In genomic region chr20:329851-330232, GRCh38 we compare ENCODE assay signal across 8 cellular contexts. TPM values are rescaled to one million over a fixed set of nuclear protein-coding genes. Genes with fewer than 3 reads are reported as not detected.
DNase-seq lines count a peak whose midpoint lies in the region; ATAC-seq, FAIRE-seq and TF ChIP-seq lines count a peak whose summit lies in the region.

No MANE protein-coding gene starts in this region.

- FAIRE-seq in K562 (lab: Jason Lieb, UNC), result no peak

- H3K4me1 ChIP-seq in Karpas-422 (ENCODE audit: low read length) (peaks cover 34% of the 10 kb centered on the region), K562 (replicated peaks in 1 of 2; ENCODE audit: control insufficient read depth in 2 of 2, insufficient read depth in 2 of 2, low read length in 2 of 2) (peaks cover 16 to 45% of the 10 kb centered on the region in 2 experiments; a peak in 4 of 5 replicates), neutrophil (ENCODE audit: control insufficient read depth in 1 of 2, insufficient read depth in 1 of 2, low read depth in 1 of 2, low read length in 1 of 2) (peaks cover 23% of the 10 kb centered on the region in 2 experiments)

- H3K27ac ChIP-seq in Karpas-422 (ENCODE audit: low read length) (peak overlapping the region; percentile 61), K562 (ENCODE audit: extremely low read depth, low read depth, low read length) (no peak overlapping the region), neutrophil (peak overlapping the region; percentile 1)

- no peak for ATAC-seq in K562
- no peak for ATAC-seq in GM19452 (IDR thresholded peaks at IDR 0.05; ENCODE audit: unreplicated experiment)
- ATAC-seq in HG03097 (IDR thresholded peaks at IDR 0.05; ENCODE audit: low FRiP score, unreplicated experiment), result no peak
- no peak for ATAC-seq in GM21619 (IDR thresholded peaks at IDR 0.05; ENCODE audit: unreplicated experiment)

- H3K9me1 ChIP-seq in K562 (ENCODE audit: control insufficient read depth, insufficient read depth, low read length), result peaks cover 3% of the 10 kb centered on the region

- intact Hi-C loops in K562 (cut with micrococcal nuclease), result loop anchor here (1.0 to 2.0 kb wide), 3 partner anchors 41 to 121 kb away; no protein-coding TSS in a partner anchor

- H3K9me3 ChIP-seq in Karpas-422 (ENCODE audit: low read length) (no peaks in the 10 kb centered on the region), K562 (replicated peaks; ENCODE audit: control insufficient read depth, insufficient read depth, low read depth, low read length) (no peaks in the 10 kb centered on the region), neutrophil (no peaks in the 10 kb centered on the region)

- BruUV-seq in K562 (replicated peaks; lab: Mats Ljungman, UMichigan), result no TSS peak

- TF ChIP-seq CTCF in K562 (IDR thresholded peaks at IDR 0.05 in 2 of 3, conservative IDR thresholded peaks at IDR 0.05 in 1 of 3; ENCODE audit: insufficient read depth in 2 of 3, low read depth in 1 of 3, low read length in 3 of 3) (no peak), neutrophil (IDR thresholded peaks at IDR 0.05) (no peak)

- H3K4me3 ChIP-seq in Karpas-422 (ENCODE audit: low read length) (no peak overlapping the region), K562 (no peak overlapping the region), neutrophil (ENCODE audit: low read depth in 1 of 2, low read length in 1 of 2) (no peak overlapping the region)

- H3K27me3 ChIP-seq in Karpas-422 (ENCODE audit: low read length) (no peaks in the 10 kb centered on the region), K562 (ENCODE audit: control insufficient read depth in 2 of 2, insufficient read depth in 2 of 2, low read length in 2 of 2) (no peaks in the 10 kb centered on the region), neutrophil (peaks cover 25% of the 10 kb centered on the region)

- H3K9ac ChIP-seq in Karpas-422 (ENCODE audit: low read length) (peak overlapping the region; percentile 20; the same call in 1 of the 2 replicates), K562 (ENCODE audit: insufficient read depth in 1 of 2, low read depth in 2 of 2, low read length in 2 of 2) (peak overlapping the region in 1 of 2 experiments; percentile 62; a peak in 2 of 4 replicates)

- TF ChIP-seq RAD21 in K562 (CRISPR knock-in tag; conservative IDR thresholded peaks at IDR 0.05 in 1 of 2, IDR thresholded peaks at IDR 0.05 in 1 of 2), result no peak

- H3K36me3 ChIP-seq in Karpas-422 (ENCODE audit: insufficient read depth, low read length) (peaks cover 6% of the 10 kb centered on the region; the same call in 1 of the 2 replicates), K562 (ENCODE audit: control insufficient read depth, insufficient read depth, low read length) (peaks cover 30% of the 10 kb centered on the region; the same call in 2 of the 3 replicates), neutrophil (no peaks in the 10 kb centered on the region)

- peaks cover 22% of the 10 kb centered on the region for H3K79me2 ChIP-seq in Karpas-422 (ENCODE audit: low read length)
- H3K79me2 ChIP-seq in K562 (ENCODE audit: control insufficient read depth, insufficient read depth, low read length), result peaks cover 44% of the 10 kb centered on the region

- CTCF ChIA-PET in K562 (lab: Yijun Ruan, JAX; ENCODE audit: low intra/inter-chr PET ratio), result no interaction called here

- TF ChIP-seq EP300 in K562 (IDR thresholded peaks at IDR 0.05; ENCODE audit: low read length), result no peak

- no peaks in the 10 kb centered on the region for H3K9me2 ChIP-seq in Karpas-422 (replicated peaks; ENCODE audit: insufficient read depth, low read length)

- DNase-seq in DMS153 (lab: John Stamatoyannopoulos, UW) (peak; percentile 28), Karpas-422 (peak; percentile 41), K562 (ENCODE audit: extremely low read depth in 1 of 4, low spot score in 3 of 4) (no peak), RPMI8226 (no peak)

- H4K20me1 ChIP-seq in Karpas-422 (ENCODE audit: insufficient read depth, low read depth, low read length) (peaks cover 28% of the 10 kb centered on the region), K562 (replicated peaks; ENCODE audit: control insufficient read depth, insufficient read depth, low read length) (peaks cover 16% of the 10 kb centered on the region; the same call in 1 of the 2 replicates)

- in situ Hi-C loops in K562 (cut with MboI), result no loop called here

- H3K4me2 ChIP-seq in Karpas-422 (ENCODE audit: low read depth, low read length, poor library complexity, severe bottlenecking) (peak overlapping the region; percentile 18), K562 (ENCODE audit: insufficient read depth, low read length) (no peak overlapping the region)

- POLR2A ChIA-PET in K562 (lab: Yijun Ruan, JAX), result interaction anchor here (0.6 to 2.1 kb wide), 5 partner anchors 9 to 896 kb away, joined by 3 to 9 read pairs (median 3); partner anchors contain the start of gene NRSN2

- H2AFZ ChIP-seq in Karpas-422 (ENCODE audit: low read length) (no peak overlapping the region), K562 (ENCODE audit: low read depth, low read length) (no peak overlapping the region)

- 96% methylated on average over 4 of the region's 4 CpGs for WGBS in K562 (ENCODE audit: insufficient coverage, low coverage, missing lambda C conversion rate)

- TF ChIP-seq POLR2A in K562 (conservative IDR thresholded peaks at IDR 0.05), result no peak

RNA-seq across cellular contexts. Expression of gene SOX12, which starts 4.5 kb away (rescaled TPM):
- 8.3 and 18.0 TPM in 2 replicates for total RNA-seq in Karpas-422 (2014; rRNA removed; shearing (Covaris generic); ENCODE audit: low replicate concordance)
- total RNA-seq in K562 (2011; cell fraction: chromatin; rRNA removed; ENCODE audit: low replicate concordance), result 5.5 and 9.5 TPM in 2 replicates
- total RNA-seq in K562 (2011; cell fraction: nucleolus; rRNA removed), result 8.4 and 9.8 TPM in 2 replicates
- 8.9 and 11.8 TPM in 2 replicates for total RNA-seq in K562 (2011; cell fraction: nucleoplasm; rRNA removed)
- total RNA-seq in K562 (2014; rRNA removed) (6.5 and 9.2 TPM in 2 replicates), K562 (2014; rRNA removed; fragmentation: Illumina TruSeq; extraction: Trizol) (1.3 and 1.4 TPM in 2 replicates), K562 (2015; rRNA removed; fragmentation: Illumina TruSeq; extraction: Trizol) (2.6 and 2.8 TPM in 2 replicates), K562 (2021) (26.1 and 26.3 TPM in 2 replicates)
- polyA plus RNA-seq in K562 (2011; rRNA removed) (1.8 and 3.5 TPM in 2 replicates), K562 (2014; fragmentation: Illumina TruSeq; extraction: Trizol) (6.7 and 7.4 TPM in 2 replicates), K562 (2014; fragmentation: Nextera tagmentation; extraction: Ambion mirVana) (under 1 TPM; 0.42 to 0.48 TPM), K562 (2014; rRNA removed) (6.7 and 9.6 TPM in 2 replicates)
- polyA plus RNA-seq in K562 (2011; cell fraction: cytosol; rRNA removed), result 2.4 and 2.8 TPM in 2 replicates
- 9.5 and 9.7 TPM in 2 replicates for polyA plus RNA-seq in K562 (2011; cell fraction: nucleus; rRNA removed)
- polyA plus RNA-seq in K562 (2012), result 13.7 and 13.9 TPM in 2 replicates
- polyA minus RNA-seq in K562 (2011; rRNA and poly(A)+ RNA removed), result 2.0 and 2.9 TPM in 2 replicates
- 4.7 and 7.1 TPM in 2 replicates for polyA minus RNA-seq in K562 (2011; cell fraction: cytosol; rRNA and poly(A)+ RNA removed)
- 2.7 and 5.2 TPM in 2 replicates for polyA minus RNA-seq in K562 (2011; cell fraction: nucleus; rRNA and poly(A)+ RNA removed)

RNA-seq across cellular contexts. Expression of gene NRSN2, which starts 17.1 kb away (rescaled TPM):
- 18.2 and 28.3 TPM in 2 replicates for total RNA-seq in Karpas-422 (2014; rRNA removed; shearing (Covaris generic); ENCODE audit: low replicate concordance)
- total RNA-seq in K562 (2011; cell fraction: chromatin; rRNA removed; ENCODE audit: low replicate concordance), result 9.8 and 24.5 TPM in 2 replicates
- 24.9 and 37.9 TPM in 2 replicates for total RNA-seq in K562 (2011; cell fraction: nucleolus; rRNA removed)
- 34.2 and 46.5 TPM in 2 replicates for total RNA-seq in K562 (2011; cell fraction: nucleoplasm; rRNA removed)
- total RNA-seq in K562 (2014; rRNA removed) (11.1 and 21.5 TPM in 2 replicates), K562 (2014; rRNA removed; fragmentation: Illumina TruSeq; extraction: Trizol) (6.7 and 7.5 TPM in 2 replicates), K562 (2015; rRNA removed; fragmentation: Illumina TruSeq; extraction: Trizol) (7.8 and 9.6 TPM in 2 replicates), K562 (2021) (26.7 and 28.5 TPM in 2 replicates)
- polyA plus RNA-seq in K562 (2011; rRNA removed) (13.1 and 37.5 TPM in 2 replicates), K562 (2014; fragmentation: Illumina TruSeq; extraction: Trizol) (24.3 and 24.7 TPM in 2 replicates), K562 (2014; fragmentation: Nextera tagmentation; extraction: Ambion mirVana) (1 to 10 TPM; 7.9 to 8.3 TPM), K562 (2014; rRNA removed) (24.8 and 29.7 TPM in 2 replicates)
- polyA plus RNA-seq in K562 (2011; cell fraction: cytosol; rRNA removed), result 54.0 and 57.8 TPM in 2 replicates
- polyA plus RNA-seq in K562 (2011; cell fraction: nucleus; rRNA removed), result 24.4 and 24.6 TPM in 2 replicates
- polyA plus RNA-seq in K562 (2012), result 21.9 and 37.5 TPM in 2 replicates
- 8.2 and 13.0 TPM in 2 replicates for polyA minus RNA-seq in K562 (2011; rRNA and poly(A)+ RNA removed)
- polyA minus RNA-seq in K562 (2011; cell fraction: cytosol; rRNA and poly(A)+ RNA removed), result 14.1 and 27.3 TPM in 2 replicates
- 5.0 and 5.7 TPM in 2 replicates for polyA minus RNA-seq in K562 (2011; cell fraction: nucleus; rRNA and poly(A)+ RNA removed)

RNA-seq across cellular contexts. Expression of gene ZCCHC3, which starts 32.5 kb away (rescaled TPM):
- 20.6 and 22.2 TPM in 2 replicates for total RNA-seq in Karpas-422 (2014; rRNA removed; shearing (Covaris generic); ENCODE audit: low replicate concordance)
- 6.9 and 11.2 TPM in 2 replicates for total RNA-seq in K562 (2011; cell fraction: chromatin; rRNA removed; ENCODE audit: low replicate concordance)
- 9.6 and 12.0 TPM in 2 replicates for total RNA-seq in K562 (2011; cell fraction: nucleolus; rRNA removed)
- 10.6 and 13.3 TPM in 2 replicates for total RNA-seq in K562 (2011; cell fraction: nucleoplasm; rRNA removed)
- total RNA-seq in K562 (2014; rRNA removed) (23.2 and 28.2 TPM in 2 replicates), K562 (2014; rRNA removed; fragmentation: Illumina TruSeq; extraction: Trizol) (10.1 and 10.2 TPM in 2 replicates), K562 (2015; rRNA removed; fragmentation: Illumina TruSeq; extraction: Trizol) (12.8 and 13.9 TPM in 2 replicates), K562 (2021) (22.1 and 22.5 TPM in 2 replicates)
- polyA plus RNA-seq in K562 (2011; rRNA removed) (21.2 and 22.0 TPM in 2 replicates), K562 (2014; fragmentation: Illumina TruSeq; extraction: Trizol) (16.5 and 17.6 TPM in 2 replicates), K562 (2014; fragmentation: Nextera tagmentation; extraction: Ambion mirVana) (1 to 10 TPM; 2.8 to 4.0 TPM), K562 (2014; rRNA removed) (22.4 and 23.3 TPM in 2 replicates)
- 18.7 and 24.5 TPM in 2 replicates for polyA plus RNA-seq in K562 (2011; cell fraction: cytosol; rRNA removed)
- polyA plus RNA-seq in K562 (2011; cell fraction: nucleus; rRNA removed), result 13.2 and 18.2 TPM in 2 replicates
- polyA plus RNA-seq in K562 (2012), result 17.7 and 19.5 TPM in 2 replicates
- 11.1 and 11.7 TPM in 2 replicates for polyA minus RNA-seq in K562 (2011; rRNA and poly(A)+ RNA removed)
- 10.8 and 12.2 TPM in 2 replicates for polyA minus RNA-seq in K562 (2011; cell fraction: cytosol; rRNA and poly(A)+ RNA removed)
- polyA minus RNA-seq in K562 (2011; cell fraction: nucleus; rRNA and poly(A)+ RNA removed), result 3.9 and 9.7 TPM in 2 replicates

RNA-seq across cellular contexts. Expression of gene C20orf96, which starts 39.3 kb away (rescaled TPM):
- 1.8 and 2.0 TPM in 2 replicates for total RNA-seq in Karpas-422 (2014; rRNA removed; shearing (Covaris generic); ENCODE audit: low replicate concordance)
- total RNA-seq in K562 (2011; cell fraction: chromatin; rRNA removed; ENCODE audit: low replicate concordance), result 40.0 and 54.2 TPM in 2 replicates
- total RNA-seq in K562 (2011; cell fraction: nucleolus; rRNA removed), result 27.8 and 28.2 TPM in 2 replicates
- 25.0 and 27.3 TPM in 2 replicates for total RNA-seq in K562 (2011; cell fraction: nucleoplasm; rRNA removed)
- 1.5 and 2.0 TPM in 2 replicates for total RNA-seq in K562 (2014; rRNA removed)
- 2.4 and 3.0 TPM in 2 replicates for total RNA-seq in K562 (2014; rRNA removed; fragmentation: Illumina TruSeq; extraction: Trizol)
- 2.1 and 2.3 TPM in 2 replicates for total RNA-seq in K562 (2015; rRNA removed; fragmentation: Illumina TruSeq; extraction: Trizol)
- 10.1 TPM in 2 replicates for total RNA-seq in K562 (2021)
- 11.0 and 22.6 TPM in 2 replicates for polyA plus RNA-seq in K562 (2011; rRNA removed)
- polyA plus RNA-seq in K562 (2011; cell fraction: cytosol; rRNA removed), result 5.7 and 11.5 TPM in 2 replicates
- 35.3 and 52.8 TPM in 2 replicates for polyA plus RNA-seq in K562 (2011; cell fraction: nucleus; rRNA removed)
- 8.6 and 10.2 TPM in 2 replicates for polyA plus RNA-seq in K562 (2012)
- 8.4 and 9.8 TPM in 2 replicates for polyA plus RNA-seq in K562 (2014; fragmentation: Illumina TruSeq; extraction: Trizol)
- 1 to 10 TPM; 1.7 to 4.2 TPM for polyA plus RNA-seq in K562 (2014; fragmentation: Nextera tagmentation; extraction: Ambion mirVana)
- polyA plus RNA-seq in K562 (2014; rRNA removed), result 9.1 and 11.7 TPM in 2 replicates
- 6.5 and 8.2 TPM in 2 replicates for polyA minus RNA-seq in K562 (2011; rRNA and poly(A)+ RNA removed)
- polyA minus RNA-seq in K562 (2011; cell fraction: cytosol; rRNA and poly(A)+ RNA removed), result 3.1 and 3.6 TPM in 2 replicates
- 8.6 and 19.5 TPM in 2 replicates for polyA minus RNA-seq in K562 (2011; cell fraction: nucleus; rRNA and poly(A)+ RNA removed)

RNA-seq across cellular contexts. Expression of gene TRIB3, which starts 50.7 kb away (rescaled TPM):
- total RNA-seq in Karpas-422 (2014; rRNA removed; shearing (Covaris generic); ENCODE audit: low replicate concordance), result 122 and 197 TPM in 2 replicates
- total RNA-seq in K562 (2011; cell fraction: chromatin; rRNA removed; ENCODE audit: low replicate concordance), result 20.3 and 47.6 TPM in 2 replicates
- 45.7 and 51.3 TPM in 2 replicates for total RNA-seq in K562 (2011; cell fraction: nucleolus; rRNA removed)
- 38.2 and 39.5 TPM in 2 replicates for total RNA-seq in K562 (2011; cell fraction: nucleoplasm; rRNA removed)
- total RNA-seq in K562 (2014; rRNA removed), result 113 and 114 TPM in 2 replicates
- total RNA-seq in K562 (2014; rRNA removed; fragmentation: Illumina TruSeq; extraction: Trizol), result 43.5 and 47.4 TPM in 2 replicates
- total RNA-seq in K562 (2015; rRNA removed; fragmentation: Illumina TruSeq; extraction: Trizol), result 22.1 and 23.0 TPM in 2 replicates
- 102 and 110 TPM in 2 replicates for total RNA-seq in K562 (2021)
- 44.4 and 114 TPM in 2 replicates for polyA plus RNA-seq in K562 (2011; rRNA removed)
- polyA plus RNA-seq in K562 (2011; cell fraction: cytosol; rRNA removed), result 105 and 109 TPM in 2 replicates
- polyA plus RNA-seq in K562 (2011; cell fraction: nucleus; rRNA removed), result 42.6 and 66.5 TPM in 2 replicates
- polyA plus RNA-seq in K562 (2012), result 40.1 and 401 TPM in 2 replicates
- polyA plus RNA-seq in K562 (2014; fragmentation: Illumina TruSeq; extraction: Trizol), result 55.3 and 78.6 TPM in 2 replicates
- polyA plus RNA-seq in K562 (2014; fragmentation: Nextera tagmentation; extraction: Ambion mirVana), result 10 to 100 TPM; 12.1 to 14.9 TPM
- polyA plus RNA-seq in K562 (2014; rRNA removed), result 78.8 and 80.6 TPM in 2 replicates
- 33.3 and 53.8 TPM in 2 replicates for polyA minus RNA-seq in K562 (2011; rRNA and poly(A)+ RNA removed)
- polyA minus RNA-seq in K562 (2011; cell fraction: cytosol; rRNA and poly(A)+ RNA removed), result 37.2 and 88.9 TPM in 2 replicates
- polyA minus RNA-seq in K562 (2011; cell fraction: nucleus; rRNA and poly(A)+ RNA removed), result 9.7 and 26.4 TPM in 2 replicates

Comparison
In these comparisons a context has a peak if more than half of its experiments do, and no peak if none do; other contexts are left out.
1. DNase-seq: peak in DMS153 (single experiment) and Karpas-422 (single experiment); none in K562 (0 of 4) and RPMI8226 (single experiment).